13 cellular contexts compared by ENCODE assay signal in genomic region chr7:148623586-148624282, GRCh38. TPM values are rescaled to one million over a fixed set of nuclear protein-coding genes. Genes with fewer than 3 reads are reported as not detected.
DNase-seq lines count a peak whose midpoint lies in the region; ATAC-seq and TF ChIP-seq lines count a peak whose summit lies in the region.
"Had no signal": no experiment of that assay in that cellular context is flagged by ENCODE, and none has a peak within 500 bp of the region (broad histone marks: within the 10 kb centered on the region; RNA-seq: fewer than 3 reads in every experiment).

No MANE protein-coding gene starts in this region.

- DNase-seq in A172 (ENCODE audit: low spot score): peak; percentile 81
- DNase-seq in H4 (ENCODE audit: low spot score): peak; percentile 87
- DNase-seq in SW480 (ENCODE audit: low spot score): peak; percentile 83
- DNase-seq in glutamatergic neuron: no peak
- no peak for DNase-seq in posterior cingulate gyrus
- DNase-seq in coronary artery (ENCODE audit: low spot score): no peak
- DNase-seq in NCI-H1105 treated with DMSO at 0.1 percent for 48 hours (lab: John Stamatoyannopoulos, UW): no peak
- DNase-seq: activated CD4-positive, alpha-beta T cell treated with anti-CD3 and anti-CD28 coated beads, Interleukin-2, amount 50 U/mL, for 1 hour; activated naive CD8-positive, alpha-beta T cell treated with anti-CD3 and anti-CD28 coated beads, Interleukin-2, amount 50 U/mL, for 24 hours; left ventricle myocardium superior had no signal

- peaks cover 7% of the 10 kb centered on the region for H3K9me3 Mint-ChIP-seq in glutamatergic neuron (ENCODE audit: unreplicated experiment)
- H3K9me3 Mint-ChIP-seq: activated naive CD8-positive, alpha-beta T cell treated with anti-CD3 and anti-CD28 coated beads, Interleukin-2, amount 50 U/mL, for 24 hours had no signal

- H3K4me3 Mint-ChIP-seq in glutamatergic neuron (ENCODE audit: unreplicated experiment): peak overlapping the region; percentile 63
- H3K4me3 Mint-ChIP-seq: activated naive CD8-positive, alpha-beta T cell treated with anti-CD3 and anti-CD28 coated beads, Interleukin-2, amount 50 U/mL, for 24 hours had no signal

- H3K27ac ChIP-seq in coronary artery: no peak overlapping the region
- H3K27ac ChIP-seq: C4-2B had no signal

- peaks cover under 1% of the 10 kb centered on the region for H3K36me3 Mint-ChIP-seq in glutamatergic neuron (ENCODE audit: unreplicated experiment)

- H3K27ac Mint-ChIP-seq in glutamatergic neuron (ENCODE audit: unreplicated experiment): peak overlapping the region; percentile 96
- H3K27ac Mint-ChIP-seq: activated naive CD8-positive, alpha-beta T cell treated with anti-CD3 and anti-CD28 coated beads, Interleukin-2, amount 50 U/mL, for 24 hours had no signal

- intact Hi-C loops in posterior cingulate gyrus (cut with DNase I): no loop called here

- peaks cover 4% of the 10 kb centered on the region for H3K27me3 Mint-ChIP-seq in glutamatergic neuron (ENCODE audit: unreplicated experiment)

- TF ChIP-seq CTCF in glutamatergic neuron (IDR thresholded peaks at IDR 0.05; ENCODE audit: partially characterized antibody, unreplicated experiment): no peak
- TF ChIP-seq CTCF in coronary artery (IDR thresholded peaks at IDR 0.05): no peak

- no peak overlapping the region for H3K4me3 ChIP-seq in coronary artery

- ATAC-seq in HG02678 (IDR thresholded peaks at IDR 0.05; ENCODE audit: unreplicated experiment): no peak
- ATAC-seq: left ventricle myocardium superior had no signal

- peaks cover 47% of the 10 kb centered on the region for H3K4me1 Mint-ChIP-seq in glutamatergic neuron (ENCODE audit: low read depth, unreplicated experiment)

RNA-seq across cellular contexts. Expression of gene C7orf33, which starts 33.2 kb away (rescaled TPM):
- not detected in 2 replicates for total RNA-seq in A172 (2014; rRNA removed; shearing (Covaris generic))
- not detected in 2 replicates for total RNA-seq in H4 (2014; rRNA removed; shearing (Covaris generic))
- total RNA-seq in glutamatergic neuron (ENCODE audit: unreplicated experiment): not detected
- total RNA-seq: left ventricle myocardium superior, pulmonary artery endothelial cell had no signal

Comparison
In these comparisons a context has a peak if more than half of its experiments do, and no peak if none do; other contexts are left out.
1. DNase-seq: peak in A172 (single experiment), H4 (single experiment) and SW480 (single experiment); none in glutamatergic neuron (single experiment), posterior cingulate gyrus (0 of 10), coronary artery (single experiment) and NCI-H1105 treated with DMSO at 0.1 percent for 48 hours (single experiment).